19 cellular contexts compared by ENCODE assay signal in the genomic region with DNA sequence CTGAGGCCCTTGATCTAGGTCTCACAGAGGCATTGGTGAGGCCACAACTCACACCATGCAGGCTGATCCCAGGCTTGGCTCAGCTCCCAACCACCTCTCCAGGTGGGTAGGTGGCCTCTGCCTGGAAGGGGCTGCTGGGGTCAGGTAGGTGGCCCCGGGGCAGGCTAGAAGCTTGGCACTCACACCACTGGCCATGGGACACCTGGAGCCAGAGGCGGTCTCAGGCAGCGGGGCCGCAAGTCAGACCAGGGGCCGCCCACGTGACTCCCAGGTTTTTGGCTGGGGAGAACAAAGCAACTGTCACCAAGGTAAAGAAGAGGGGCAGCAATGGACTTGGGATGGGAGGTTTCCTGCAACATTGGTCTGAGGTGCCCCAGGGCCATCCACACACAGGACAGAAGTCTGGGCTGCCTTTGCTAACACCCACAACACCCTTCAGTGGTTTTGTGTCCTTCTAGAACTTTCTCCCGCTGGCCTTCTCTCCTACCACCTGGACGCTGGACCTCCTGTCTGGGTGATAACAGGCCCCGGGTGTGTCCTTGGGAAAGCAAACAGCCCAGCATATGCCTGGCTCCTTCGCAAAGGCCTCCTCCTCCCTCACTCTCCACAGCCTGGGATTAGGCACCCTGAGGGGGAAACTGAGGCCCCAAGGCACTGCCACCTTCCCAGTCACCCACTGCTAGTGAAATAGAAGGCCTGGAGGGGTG. TPM values are rescaled to one million over a fixed set of nuclear protein-coding genes. Genes with fewer than 3 reads are reported as not detected.
DNase-seq lines count a peak whose midpoint lies in the region; ATAC-seq and TF ChIP-seq lines count a peak whose summit lies in the region.
"Had no signal": no experiment of that assay in that cellular context is flagged by ENCODE, and none has a peak within 500 bp of the region (broad histone marks: within the 10 kb centered on the region; RNA-seq: fewer than 3 reads in every experiment).

No MANE protein-coding gene starts in this region.

- H3K9me3 Mint-ChIP-seq in CD8-positive, alpha-beta T cell: no peaks in the 10 kb centered on the region

- no peak overlapping the region for H3K4ac ChIP-seq in mesendoderm (ENCODE audit: low read depth, low read length)

- TF ChIP-seq CTCF in CD8-positive, alpha-beta T cell (IDR thresholded peaks at IDR 0.05): no peak
- TF ChIP-seq CTCF in RWPE2 (IDR thresholded peaks at IDR 0.05; ENCODE audit: poor library complexity, severe bottlenecking): no peak

- H4K20me1 ChIP-seq in BLaER1: peaks cover 50% of the 10 kb centered on the region

- no peak overlapping the region for H4K8ac ChIP-seq in mesendoderm (ENCODE audit: low read depth, low read length)

- no peaks in the 10 kb centered on the region for H3K36me3 Mint-ChIP-seq in CD8-positive, alpha-beta T cell

- peak overlapping the region; percentile 78 for H3K27ac ChIP-seq in BLaER1
- peak overlapping the region; percentile 43 for H3K27ac ChIP-seq in CD8-positive, alpha-beta T cell (ENCODE audit: low read depth, low read length)
- peak overlapping the region; percentile 66 for H3K27ac ChIP-seq in RWPE2 (ENCODE audit: poor library complexity, severe bottlenecking)
- H3K27ac ChIP-seq in mesendoderm (ENCODE audit: low read depth, low read length): peak overlapping the region; percentile 14

- H3K79me1 ChIP-seq in mesendoderm (ENCODE audit: low read length): no peaks in the 10 kb centered on the region

- peak overlapping the region; percentile 74 for H3K27ac Mint-ChIP-seq in CD8-positive, alpha-beta T cell

- peak overlapping the region; percentile 56 for H3K56ac ChIP-seq in mesendoderm (ENCODE audit: low read length)

- no CpG with 5 or more reads among the region's 10 CpGs for WGBS in mesendoderm (ENCODE audit: extremely low coverage, insufficient coverage, low lambda C conversion rate)

- H3K4me3 Mint-ChIP-seq in CD8-positive, alpha-beta T cell: peak overlapping the region; percentile 77

- H2BK15ac ChIP-seq in mesendoderm (replicated peaks; ENCODE audit: low read depth): no peak overlapping the region

- no peak overlapping the region for H2AK5ac ChIP-seq in mesendoderm (ENCODE audit: low read length)

- POLR2A ChIA-PET in CD8-positive, alpha-beta T cell (lab: Charles Lee): interaction anchor here (1.1 kb wide), 1 partner anchor 16 kb away, joined by 3 read pairs; no protein-coding TSS in a partner anchor

- no peak overlapping the region for H3K23ac ChIP-seq in mesendoderm (ENCODE audit: low read length)

- H3K27me3 Mint-ChIP-seq in CD8-positive, alpha-beta T cell (ENCODE audit: low read depth): no peaks in the 10 kb centered on the region

- no peaks in the 10 kb centered on the region for H3K79me2 ChIP-seq in mesendoderm (ENCODE audit: control insufficient read depth, insufficient read depth, low read length)

- H3K18ac ChIP-seq in mesendoderm (ENCODE audit: low read length): no peak overlapping the region

- H3K4me2 ChIP-seq in BLaER1 (peak overlapping the region; percentile 91), mesendoderm (ENCODE audit: low read length) (no peak overlapping the region)
- H3K4me2 ChIP-seq: SK-N-SH had no signal

- H4K5ac ChIP-seq in mesendoderm (ENCODE audit: low read length): no peak overlapping the region

- H3K4me3 ChIP-seq in BLaER1 (peak overlapping the region; percentile 42; the same call in 1 of the 2 replicates), RWPE2 (ENCODE audit: severe bottlenecking) (no peak overlapping the region), mesendoderm (ENCODE audit: low read length) (no peak overlapping the region)
- H3K4me3 ChIP-seq in CD8-positive, alpha-beta T cell (ENCODE audit: low read depth, low read length): peak overlapping the region; percentile 42

- H3K4me1 ChIP-seq in BLaER1 (peaks cover 96% of the 10 kb centered on the region), RWPE2 (ENCODE audit: insufficient read depth, poor library complexity, severe bottlenecking) (peaks cover 14% of the 10 kb centered on the region), mesendoderm (ENCODE audit: control insufficient read depth, low read depth, low read length) (peaks cover 4% of the 10 kb centered on the region)
- peaks cover 30% of the 10 kb centered on the region for H3K4me1 ChIP-seq in CD8-positive, alpha-beta T cell (ENCODE audit: insufficient read depth, low read length)

- no peak for ATAC-seq in CD8-positive, alpha-beta T cell
- no peak for ATAC-seq in RWPE2 (ENCODE audit: low read depth)
- ATAC-seq in HG03565 (IDR thresholded peaks at IDR 0.05; ENCODE audit: unreplicated experiment): no peak
- ATAC-seq in Right ventricle myocardium inferior: no peak
- ATAC-seq: left lobe of liver had no signal

- CTCF ChIA-PET in CD8-positive, alpha-beta T cell (lab: Charles Lee): interaction anchor here (2.8 kb wide), 1 partner anchor 75 kb away, joined by 7 read pairs; no protein-coding TSS in a partner anchor

- H3K9ac ChIP-seq in BLaER1: peak overlapping the region; percentile 51; the same call in 1 of the 2 replicates
- H3K9ac ChIP-seq in mesendoderm (ENCODE audit: low read length): no peak overlapping the region
- H3K9ac ChIP-seq: SK-N-SH had no signal

- no peak overlapping the region for H2BK120ac ChIP-seq in mesendoderm (ENCODE audit: low read depth, low read length)

- peak overlapping the region; percentile 65 for H2BK5ac ChIP-seq in mesendoderm (ENCODE audit: low read length)

- H3K9me3 ChIP-seq in BLaER1 (no peaks in the 10 kb centered on the region), RWPE2 (ENCODE audit: severe bottlenecking) (no peaks in the 10 kb centered on the region)
- H3K9me3 ChIP-seq in CD8-positive, alpha-beta T cell (ENCODE audit: low read length): no peaks in the 10 kb centered on the region
- H3K9me3 ChIP-seq: Peyer's patch, SK-N-SH had no signal

- DNase-seq in CD8-positive, alpha-beta T cell: no peak
- peak; percentile 59 for DNase-seq in RWPE2 (ENCODE audit: low spot score)
- DNase-seq in mesendoderm: no peak
- no peak for DNase-seq in NCI-H524 treated with DMSO at 0.1 percent for 48 hours (lab: John Stamatoyannopoulos, UW)
- DNase-seq in HCEC 1CT: no peak
- DNase-seq in Right ventricle myocardium inferior (ENCODE audit: missing footprints): no peak
- DNase-seq: anterior cingulate cortex; Calu3; cerebellar nuclear complex; midbrain; NCI-H1417 treated with DMSO at 0.1 percent for 48 hours; NCI-H748 treated with DMSO at 0.1 percent for 48 hours; stimulated activated CD4-positive, alpha-beta T cell treated with anti-CD3 and anti-CD28 coated beads, Interleukin-12 subunit alpha, Interleukin-12 subunit beta, amount 100 ng/mL, for 4 hours; T1000 had no signal

- H3K27me3 ChIP-seq in BLaER1: no peaks in the 10 kb centered on the region
- no peaks in the 10 kb centered on the region for H3K27me3 ChIP-seq in CD8-positive, alpha-beta T cell (ENCODE audit: insufficient read depth, low read length)
- H3K27me3 ChIP-seq in RWPE2 (ENCODE audit: insufficient read depth, poor library complexity, severe bottlenecking): no peaks in the 10 kb centered on the region
- no peaks in the 10 kb centered on the region for H3K27me3 ChIP-seq in mesendoderm (ENCODE audit: insufficient read depth, low read length, poor library complexity)
- H3K27me3 ChIP-seq: Peyer's patch had no signal

- H3K36me3 ChIP-seq in BLaER1 (peaks cover 11% of the 10 kb centered on the region; the same call in 1 of the 2 replicates), RWPE2 (ENCODE audit: low read depth) (peaks cover 97% of the 10 kb centered on the region), mesendoderm (ENCODE audit: control insufficient read depth, insufficient read depth, low read length) (no peaks in the 10 kb centered on the region)
- H3K36me3 ChIP-seq in CD8-positive, alpha-beta T cell (ENCODE audit: insufficient read depth, low read length): no peaks in the 10 kb centered on the region
- H3K36me3 ChIP-seq: Peyer's patch had no signal

- intact Hi-C loops in CD8-positive, alpha-beta T cell (cut with DNase I, micrococcal nuclease): loop anchor here in 1 of 2 experiments (2.0 kb wide), 3 partner anchors 16 to 64 kb away; a partner anchor contains a TSS
- intact Hi-C loops in Right ventricle myocardium inferior (cut with DNase I): no loop called here

- H3K4me1 Mint-ChIP-seq in CD8-positive, alpha-beta T cell (ENCODE audit: low read depth): peaks cover 44% of the 10 kb centered on the region

RNA-seq across cellular contexts. Expression of a gene that starts 16.4 kb away (rescaled TPM):
- 1 to 10 TPM; 2.3 to 3.5 TPM for total RNA-seq in CD8-positive, alpha-beta T cell
- 7.3 TPM for polyA plus RNA-seq in mesendoderm (2013, experiment 1 of 2)
- polyA plus RNA-seq in mesendoderm (2013, experiment 2 of 2): 7.5 TPM
- 0.95 TPM for total RNA-seq in Right ventricle myocardium inferior

RNA-seq across cellular contexts. Expression of a gene that starts 45.7 kb away (rescaled TPM):
- 1 to 10 TPM in 1 of 2 experiments, under 1 TPM in 1; 0.58 to 1.0 TPM for total RNA-seq in CD8-positive, alpha-beta T cell
- polyA plus RNA-seq in mesendoderm (2013, experiment 1 of 2): 37.8 TPM
- polyA plus RNA-seq in mesendoderm (2013, experiment 2 of 2): 38.6 TPM
- total RNA-seq in Right ventricle myocardium inferior: 1.4 TPM

Comparison
In these comparisons a context has a peak if more than half of its experiments do, and no peak if none do; other contexts are left out.
1. H3K27ac ChIP-seq: peak in every context shown above with its lines; median percentile 78 in BLaER1; 66 in RWPE2; 43 in CD8-positive, alpha-beta T cell; 14 in mesendoderm.
2. H3K4me3 ChIP-seq: peak in BLaER1 (single experiment) and CD8-positive, alpha-beta T cell (single experiment); none in RWPE2 (single experiment) and mesendoderm (single experiment).